ENCODE assay signal across 8 cellular contexts in genomic region chr14:72925171-72925759, GRCh38. TPM values are rescaled to one million over a fixed set of nuclear protein-coding genes. Genes with fewer than 3 reads are reported as not detected.
DNase-seq lines count a peak whose midpoint lies in the region; ATAC-seq and TF ChIP-seq lines count a peak whose summit lies in the region.

No MANE protein-coding gene starts in this region.

- H3K27ac ChIP-seq in RWPE2 (ENCODE audit: poor library complexity, severe bottlenecking) (no peak overlapping the region), rectal smooth muscle tissue (ENCODE audit: low read depth, low read length) (peak overlapping the region; percentile 48)

- no peak for TF ChIP-seq CTCF in RWPE2 (IDR thresholded peaks at IDR 0.05; ENCODE audit: poor library complexity, severe bottlenecking)
- TF ChIP-seq CTCF in epithelial cell of proximal tubule (conservative IDR thresholded peaks at IDR 0.05; ENCODE audit: low read depth, low read length) = no peak

- H3K4me3 ChIP-seq in RWPE2 (ENCODE audit: severe bottlenecking) = peak overlapping the region; percentile 83
- H3K4me3 ChIP-seq in epithelial cell of proximal tubule (ENCODE audit: low read depth, low read length) = peak overlapping the region; percentile 87
- H3K4me3 ChIP-seq in rectal smooth muscle tissue (ENCODE audit: low read length) = peak overlapping the region; percentile 95

- H3K9me3 ChIP-seq in ES-I3 (ENCODE audit: control insufficient read depth, insufficient read depth, low read length) (no peaks in the 10 kb centered on the region), RWPE2 (ENCODE audit: severe bottlenecking) (no peaks in the 10 kb centered on the region)

- DNase-seq in RWPE2 (ENCODE audit: low spot score) (no peak), epithelial cell of proximal tubule (ENCODE audit: low read depth) (no peak), DMS 273 (lab: John Stamatoyannopoulos, UW; ENCODE audit: unreplicated experiment) (no peak), NCI-H2171 (lab: John Stamatoyannopoulos, UW) (no peak), GOT3 (lab: John Stamatoyannopoulos, UW) (no peak)

- H3K27me3 ChIP-seq in RWPE2 (ENCODE audit: insufficient read depth, poor library complexity, severe bottlenecking) (no peaks in the 10 kb centered on the region), rectal smooth muscle tissue (ENCODE audit: control insufficient read depth, insufficient read depth, low read length) (no peaks in the 10 kb centered on the region)

- no peak for ATAC-seq in RWPE2 (ENCODE audit: low read depth)
- no peak for ATAC-seq in GM19455 (IDR thresholded peaks at IDR 0.05; ENCODE audit: unreplicated experiment)

- no peaks in the 10 kb centered on the region for H3K36me3 ChIP-seq in ES-I3 (ENCODE audit: insufficient read depth, low read length)
- no peaks in the 10 kb centered on the region for H3K36me3 ChIP-seq in RWPE2 (ENCODE audit: low read depth)
- H3K36me3 ChIP-seq in rectal smooth muscle tissue (ENCODE audit: control insufficient read depth, insufficient read depth, low read length) = no peaks in the 10 kb centered on the region

- no peaks in the 10 kb centered on the region; the same call in 1 of the 2 replicates for H3K4me1 ChIP-seq in ES-I3 (ENCODE audit: insufficient read depth, low read length)
- H3K4me1 ChIP-seq in RWPE2 (ENCODE audit: insufficient read depth, poor library complexity, severe bottlenecking) = no peaks in the 10 kb centered on the region
- H3K4me1 ChIP-seq in rectal smooth muscle tissue (ENCODE audit: control insufficient read depth, insufficient read depth, low read length) = no peaks in the 10 kb centered on the region

- H3K9ac ChIP-seq in ES-I3 (ENCODE audit: low read depth, low read length) (peak overlapping the region; percentile 69; the same call in 1 of the 2 replicates), rectal smooth muscle tissue (ENCODE audit: low read length) (peak overlapping the region; percentile 38)

RNA-seq across cellular contexts. Expression of gene DCAF4, which starts 1.0 kb away (rescaled TPM):
- total RNA-seq in epithelial cell of proximal tubule = 26.6 and 30.9 TPM in 2 replicates

RNA-seq across cellular contexts. Expression of gene DPF3, which starts 31.4 kb away (rescaled TPM):
- 0.86 and 0.94 TPM in 2 replicates for total RNA-seq in epithelial cell of proximal tubule
